Comparison of ENCODE assay signal across 19 cellular contexts in genomic region chr20:33791021-33791420, GRCh38.
"Had no signal": no experiment of that assay in that cellular context is flagged by ENCODE, and none has a peak within 500 bp of the region (broad histone marks: within the 10 kb centered on the region; RNA-seq: fewer than 3 reads in every experiment).

No MANE protein-coding gene starts in this region.

- H3K9me3 Mint-ChIP-seq: activated CD4-positive, alpha-beta memory T cell treated with anti-CD3 and anti-CD28 coated beads, Interleukin-2, amount 10 ng/mL, durations not matched to agents 7 days and 5 days; activated naive CD8-positive, alpha-beta T cell treated with anti-CD3 and anti-CD28 coated beads, Interleukin-2, amount 10 ng/mL, durations not matched to agents 7 days and 5 days; activated T-helper 17 cell treated with anti-CD3 and anti-CD28 coated beads, Interleukin-2, amount 50 U/mL, for 72 hours; central memory CD8-positive, alpha-beta T cell; mesothelial cell of epicardium; neural progenitor cell; type B pancreatic cell; WTC11 had no signal

- H3K27ac ChIP-seq: brain microvascular endothelial cell, coronary artery, neural progenitor cell, ovary had no signal

- H3K9ac ChIP-seq: neural progenitor cell had no signal

- H3K36me3 Mint-ChIP-seq: activated CD8-positive, alpha-beta memory T cell treated with anti-CD3 and anti-CD28 coated beads, Interleukin-2, amount 10 ng/mL, durations not matched to agents 7 days and 5 days; activated naive CD8-positive, alpha-beta T cell treated with anti-CD3 and anti-CD28 coated beads, Interleukin-2, amount 10 ng/mL, durations not matched to agents 7 days and 5 days; WTC11 had no signal

- H3K4me3 ChIP-seq: coronary artery, lower lobe of right lung, neural progenitor cell, ovary had no signal

- H3K4me1 ChIP-seq: neural progenitor cell had no signal

- H3K27me3 Mint-ChIP-seq: activated CD4-positive, alpha-beta memory T cell treated with anti-CD3 and anti-CD28 coated beads, Interleukin-2, amount 10 ng/mL, durations not matched to agents 7 days and 5 days; activated CD4-positive, alpha-beta T cell treated with anti-CD3 and anti-CD28 coated beads for 36 hours; activated CD8-positive, alpha-beta memory T cell treated with anti-CD3 and anti-CD28 coated beads, Interleukin-2, amount 10 ng/mL, durations not matched to agents 7 days and 5 days; activated naive CD8-positive, alpha-beta T cell treated with anti-CD3 and anti-CD28 coated beads, Interleukin-2, amount 10 ng/mL, durations not matched to agents 7 days and 5 days; activated T-helper 17 cell treated with anti-CD3 and anti-CD28 coated beads, Interleukin-2, amount 50 U/mL, for 72 hours; central memory CD8-positive, alpha-beta T cell; type B pancreatic cell had no signal

- H3K27ac Mint-ChIP-seq: activated CD4-positive, alpha-beta T cell treated with anti-CD3 and anti-CD28 coated beads for 36 hours; activated CD8-positive, alpha-beta memory T cell treated with anti-CD3 and anti-CD28 coated beads, Interleukin-2, amount 10 ng/mL, durations not matched to agents 7 days and 5 days; activated T-helper 17 cell treated with anti-CD3 and anti-CD28 coated beads, Interleukin-2, amount 50 U/mL, for 72 hours had no signal

- H3K27me3 ChIP-seq: brain microvascular endothelial cell, neural progenitor cell, ovary had no signal

- ATAC-seq: activated CD4-positive, alpha-beta T cell treated with anti-CD3 and anti-CD28 coated beads for 36 hours; WTC11 had no signal

- H3K9me3 ChIP-seq: lower lobe of right lung, ovary had no signal

- H3K4me3 Mint-ChIP-seq: activated CD4-positive, alpha-beta memory T cell treated with anti-CD3 and anti-CD28 coated beads, Interleukin-2, amount 10 ng/mL, durations not matched to agents 7 days and 5 days; activated CD4-positive, alpha-beta T cell treated with anti-CD3 and anti-CD28 coated beads for 36 hours; activated CD8-positive, alpha-beta memory T cell treated with anti-CD3 and anti-CD28 coated beads, Interleukin-2, amount 10 ng/mL, durations not matched to agents 7 days and 5 days; activated naive CD8-positive, alpha-beta T cell treated with anti-CD3 and anti-CD28 coated beads, Interleukin-2, amount 10 ng/mL, durations not matched to agents 7 days and 5 days; activated T-helper 17 cell treated with anti-CD3 and anti-CD28 coated beads, Interleukin-2, amount 50 U/mL, for 72 hours; central memory CD8-positive, alpha-beta T cell; mesothelial cell of epicardium; type B pancreatic cell; WTC11 had no signal

- H3K36me3 ChIP-seq: brain microvascular endothelial cell, neural progenitor cell, ovary had no signal

- DNase-seq: activated CD4-positive, alpha-beta memory T cell treated with anti-CD3 and anti-CD28 coated beads, Interleukin-2, amount 10 ng/mL, durations not matched to agents 7 days and 5 days; activated CD4-positive, alpha-beta T cell treated with anti-CD3 and anti-CD28 coated beads for 36 hours; activated CD8-positive, alpha-beta memory T cell treated with anti-CD3 and anti-CD28 coated beads, Interleukin-2, amount 10 ng/mL, durations not matched to agents 7 days and 5 days; activated naive CD4-positive, alpha-beta T cell; activated naive CD8-positive, alpha-beta T cell treated with anti-CD3 and anti-CD28 coated beads, Interleukin-2, amount 10 ng/mL, durations not matched to agents 7 days and 5 days; brain microvascular endothelial cell; erythroblast; hypothalamus; lower lobe of right lung; stimulated activated naive CD4-positive, alpha-beta T cell; substantia nigra had no signal
